In genomic region chr14:88668448-88669116, GRCh38 we compare ENCODE assay signal across 9 cellular contexts.
DNase-seq lines count a peak whose midpoint lies in the region; ATAC-seq, FAIRE-seq and TF ChIP-seq lines count a peak whose summit lies in the region.
"Had no signal": no experiment of that assay in that cellular context is flagged by ENCODE, and none has a peak within 500 bp of the region (broad histone marks: within the 10 kb centered on the region; RNA-seq: fewer than 3 reads in every experiment).

No MANE protein-coding gene starts in this region.

- peaks cover 0 to 7% of the 10 kb centered on the region in 2 donors for H3K27me3 Mint-ChIP-seq in natural killer cell (ENCODE audit: low read depth in 2 of 2)

- no peaks in the 10 kb centered on the region for H3K4me1 Mint-ChIP-seq in natural killer cell

- H3K4me3 Mint-ChIP-seq in natural killer cell, result no peak overlapping the region

- FAIRE-seq in GM18507 (lab: Jason Lieb, UNC), result peak; percentile 80

- no peak for TF ChIP-seq POLR2A in erythroblast (IDR thresholded peaks at IDR 0.05; ENCODE audit: low read length)

- TF ChIP-seq CTCF in natural killer cell (IDR thresholded peaks at IDR 0.05), result no peak

- peaks cover 2 to 9% of the 10 kb centered on the region in 2 donors for H3K9me3 Mint-ChIP-seq in natural killer cell

- DNase-seq in GM18507 (ENCODE audit: extremely low spot score, insufficient read length, low read depth) (no peak), germinal center (ENCODE audit: low spot score) (peak; percentile 31), erythroblast (lab: John Stamatoyannopoulos, UW) (no peak), natural killer cell (no peak), NCI-H526 (lab: John Stamatoyannopoulos, UW) (no peak)
- no peak for DNase-seq in NK-92 treated with Interleukin-12 subunit alpha and Interleukin-12 subunit beta, amount 100 ng/mL, for 24 hours (lab: John Stamatoyannopoulos, UW)
- DNase-seq: NCI-H446 treated with DMSO at 0.1 percent for 48 hours had no signal

- no peaks in the 10 kb centered on the region for H3K36me3 Mint-ChIP-seq in natural killer cell

- ATAC-seq in GM21515 (IDR thresholded peaks at IDR 0.05; ENCODE audit: unreplicated experiment) (peak; percentile 71), HG03175 (IDR thresholded peaks at IDR 0.05; ENCODE audit: unreplicated experiment) (peak; percentile 34), natural killer cell (no peak)

- H3K27ac Mint-ChIP-seq in natural killer cell, result no peak overlapping the region

- intact Hi-C loops in natural killer cell (cut with micrococcal nuclease), result loop anchor here (5.0 kb wide), 2 partner anchors 199 to 1244 kb away; no protein-coding TSS in a partner anchor

Comparison
In these comparisons a context has a peak if more than half of its experiments do, and no peak if none do; other contexts are left out.
1. ATAC-seq: peak in GM21515 (single experiment) and HG03175 (single experiment); none in natural killer cell (0 of 3).